Comparison of ENCODE assay signal across 13 cellular contexts in the genomic region with DNA sequence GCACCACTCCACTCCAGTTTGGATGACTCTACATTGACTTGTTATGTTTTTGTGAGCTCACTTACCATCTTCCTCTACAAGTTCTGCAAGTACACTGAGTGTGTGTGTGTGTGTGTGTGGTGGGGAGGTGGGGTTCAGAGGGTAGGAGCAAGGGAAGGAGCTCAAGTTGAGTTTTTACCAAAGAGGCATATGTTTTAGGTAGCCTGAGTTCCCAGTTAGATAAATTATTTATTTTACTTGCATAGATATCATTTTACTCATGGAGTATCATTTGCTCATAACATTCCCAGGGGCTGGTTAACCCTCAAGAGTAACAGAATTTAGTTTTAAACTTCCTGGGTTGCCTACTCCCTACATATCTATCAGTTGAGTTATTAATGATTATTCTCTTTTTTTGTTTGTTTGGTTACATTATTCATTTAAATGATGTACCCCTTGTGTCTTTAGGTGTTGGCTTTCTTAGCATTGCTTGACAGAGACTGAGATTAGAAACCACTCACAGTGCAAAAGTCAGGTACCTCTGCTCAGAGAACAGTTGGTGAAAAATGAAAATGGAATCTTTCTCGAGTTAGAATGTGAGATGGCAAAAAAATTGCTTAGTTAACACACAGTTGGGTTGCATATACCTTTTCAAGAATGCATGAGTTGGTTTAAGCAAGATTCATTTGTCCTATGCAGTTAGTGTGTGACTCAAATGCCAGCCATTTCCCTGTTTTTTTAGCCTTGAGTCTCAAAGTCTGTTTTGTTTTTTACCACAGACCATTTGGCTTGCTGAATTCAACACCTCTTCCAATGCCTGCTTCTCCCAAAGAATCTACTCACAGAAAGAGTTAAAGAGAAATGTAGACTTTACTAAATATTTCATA. TPM values are rescaled to one million over a fixed set of nuclear protein-coding genes. Genes with fewer than 3 reads are reported as not detected.
DNase-seq lines count a peak whose midpoint lies in the region; ATAC-seq and TF ChIP-seq lines count a peak whose summit lies in the region.
"Had no signal": no experiment of that assay in that cellular context is flagged by ENCODE, and none has a peak within 500 bp of the region (broad histone marks: within the 10 kb centered on the region; RNA-seq: fewer than 3 reads in every experiment).

No MANE protein-coding gene starts in this region.

- H3K79me2 ChIP-seq in SK-N-SH (ENCODE audit: insufficient read depth) = no peaks in the 10 kb centered on the region

- peak overlapping the region in 1 of 2 experiments; percentile 86; a peak in 2 of 4 replicates for H3K27ac ChIP-seq in SK-N-SH (ENCODE audit: low read depth in 2 of 2, low read length in 1 of 2)
- H3K27ac ChIP-seq: VCaP had no signal

- H3K36me3 Mint-ChIP-seq in activated T-cell treated with anti-CD3 and anti-CD28 coated beads, Interleukin-2, amount 50 U/mL, for 4 hours (ENCODE audit: insufficient read depth) = peaks cover 55% of the 10 kb centered on the region
- H3K36me3 Mint-ChIP-seq in chondrocyte (ENCODE audit: low read depth) = no peaks in the 10 kb centered on the region

- CTCF ChIA-PET in SK-N-SH (lab: Yijun Ruan, JAX) = interaction anchor here (1.3 to 2.4 kb wide), 2 partner anchors 8 to 10 kb away, joined by 6 read pairs; no protein-coding TSS in a partner anchor

- TF ChIP-seq EP300 in SK-N-SH (IDR thresholded peaks at IDR 0.05; ENCODE audit: borderline replicate concordance in 1 of 2, low read depth in 1 of 2, low read length in 1 of 2) = peak in 1 of 2 experiments; percentile 49; a peak in 2 of 4 replicates

- H3K4me2 ChIP-seq in SK-N-SH = peak overlapping the region; percentile 46

- TF ChIP-seq RAD21 in SK-N-SH (IDR thresholded peaks at IDR 0.05; ENCODE audit: low read length) = no peak

- no peaks in the 10 kb centered on the region for H4K20me1 ChIP-seq in SK-N-SH (ENCODE audit: insufficient read depth)

- peaks cover 11% of the 10 kb centered on the region for H3K4me1 Mint-ChIP-seq in activated T-cell treated with anti-CD3 and anti-CD28 coated beads, Interleukin-2, amount 50 U/mL, for 4 hours (ENCODE audit: low read depth)
- peaks cover 10% of the 10 kb centered on the region for H3K4me1 Mint-ChIP-seq in chondrocyte (ENCODE audit: low read depth)

- POLR2A ChIA-PET in SK-N-SH (lab: Yijun Ruan, JAX) = no interaction called here

- H3K36me3 ChIP-seq in SK-N-SH (replicated peaks in 1 of 2; ENCODE audit: control insufficient read depth in 1 of 2, insufficient read depth in 2 of 2, low read length in 1 of 2) = no peaks in the 10 kb centered on the region

- H3K9me3 Mint-ChIP-seq in activated T-cell treated with anti-CD3 and anti-CD28 coated beads, Interleukin-2, amount 50 U/mL, for 4 hours = peaks cover 4% of the 10 kb centered on the region
- H3K9me3 Mint-ChIP-seq in chondrocyte (ENCODE audit: low read depth) = no peaks in the 10 kb centered on the region

- peak overlapping the region; percentile 79 for H2AFZ ChIP-seq in SK-N-SH (ENCODE audit: low read depth)

- peaks cover 24% of the 10 kb centered on the region for H3F3A ChIP-seq in SK-N-SH (replicated peaks; ENCODE audit: insufficient read depth)

- H3K4me3 Mint-ChIP-seq in activated T-cell treated with anti-CD3 and anti-CD28 coated beads, Interleukin-2, amount 50 U/mL, for 4 hours = peak overlapping the region; percentile 20
- peak overlapping the region; percentile 25 for H3K4me3 Mint-ChIP-seq in chondrocyte (ENCODE audit: unreplicated experiment)

- H3K9ac ChIP-seq in SK-N-SH = peak overlapping the region; percentile 49

- H3K9me2 ChIP-seq in SK-N-SH = no peaks in the 10 kb centered on the region

- H3K27me3 ChIP-seq in SK-N-SH (ENCODE audit: insufficient read depth) = no peaks in the 10 kb centered on the region

- H3K27me3 Mint-ChIP-seq in activated T-cell treated with anti-CD3 and anti-CD28 coated beads, Interleukin-2, amount 50 U/mL, for 4 hours (ENCODE audit: low read depth) = no peaks in the 10 kb centered on the region
- H3K27me3 Mint-ChIP-seq in chondrocyte (ENCODE audit: low read depth) = no peaks in the 10 kb centered on the region

- no peak for TF ChIP-seq CTCF in SK-N-SH (IDR thresholded peaks at IDR 0.05)
- TF ChIP-seq CTCF in chondrocyte (IDR thresholded peaks at IDR 0.05) = no peak

- peak overlapping the region; percentile 94 for H3K27ac Mint-ChIP-seq in chondrocyte (ENCODE audit: unreplicated experiment)

- 3% methylated on average over 1 of the region's 1 CpG for WGBS in SK-N-SH (ENCODE audit: low lambda C conversion rate)

- H3K4me3 ChIP-seq in SK-N-SH (ENCODE audit: low read depth in 2 of 2, low read length in 1 of 2) = no peak overlapping the region

- H3K9me3 ChIP-seq in SK-N-SH = no peaks in the 10 kb centered on the region

- peaks cover 0 to 24% of the 10 kb centered on the region in 2 experiments; a peak in 1 of 4 replicates for H3K4me1 ChIP-seq in SK-N-SH (ENCODE audit: control insufficient read depth in 1 of 2, insufficient read depth in 2 of 2, low read depth in 1 of 2, low read length in 1 of 2)

- DNase-seq in activated T-cell treated with anti-CD3 and anti-CD28 coated beads, Interleukin-2, amount 50 U/mL, for 4 hours = no peak
- no peak for DNase-seq in activated T-cell treated with anti-CD3 and anti-CD28 coated beads, Interleukin-2, amount 50 U/mL, for 1 hour
- DNase-seq in SK-N-SH = no peak
- no peak for DNase-seq in chondrocyte (ENCODE audit: low spot score)
- peak; percentile 57 for DNase-seq in renal cortical epithelial cell (ENCODE audit: low read depth)
- no peak for DNase-seq in NCI-H69 (lab: John Stamatoyannopoulos, UW)
- no peak for DNase-seq in NCI-H2227 (lab: John Stamatoyannopoulos, UW; ENCODE audit: unreplicated experiment)
- no peak for DNase-seq in central memory CD4-positive, alpha-beta T cell
- DNase-seq: ACHN, activated gamma-delta T cell treated with Interleukin-2 at 50 U/mL for 16 hours, Right ventricle myocardium superior had no signal

- peak in 1 of 2 donors; percentile 10 for ATAC-seq in activated T-cell treated with anti-CD3 and anti-CD28 coated beads, Interleukin-2, amount 50 U/mL, for 4 hours

TF ChIP-seq in SK-N-SH, 30 proteins besides CTCF, POLR2A, EP300 and RAD21:
- TF ChIP-seq TEAD4 (IDR thresholded peaks at IDR 0.05; ENCODE audit: borderline replicate concordance, insufficient read depth) = 0 out of 2 replicates have a peak, but pooled peaks have one; percentile 34
- no peak for TF ChIP-seq MXI1 (IDR thresholded peaks at IDR 0.05; ENCODE audit: low read depth, low read length)
- no peak for TF ChIP-seq SMC3 (IDR thresholded peaks at IDR 0.05; ENCODE audit: low read depth, low read length)
- TF ChIP-seq, protein P1, sequence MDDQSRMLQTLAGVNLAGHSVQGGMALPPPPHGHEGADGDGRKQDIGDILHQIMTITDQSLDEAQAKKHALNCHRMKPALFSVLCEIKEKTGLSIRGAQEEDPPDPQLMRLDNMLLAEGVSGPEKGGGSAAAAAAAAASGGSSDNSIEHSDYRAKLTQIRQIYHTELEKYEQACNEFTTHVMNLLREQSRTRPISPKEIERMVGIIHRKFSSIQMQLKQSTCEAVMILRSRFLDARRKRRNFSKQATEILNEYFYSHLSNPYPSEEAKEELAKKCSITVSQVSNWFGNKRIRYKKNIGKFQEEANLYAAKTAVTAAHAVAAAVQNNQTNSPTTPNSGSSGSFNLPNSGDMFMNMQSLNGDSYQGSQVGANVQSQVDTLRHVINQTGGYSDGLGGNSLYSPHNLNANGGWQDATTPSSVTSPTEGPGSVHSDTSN (IDR thresholded peaks at IDR 0.05) = peak; percentile 35; the same call in 1 of the 2 replicates
- TF ChIP-seq NFIC (IDR thresholded peaks at IDR 0.05; ENCODE audit: borderline replicate concordance) = peak; percentile 32; the same call in 1 of the 2 replicates
- TF ChIP-seq GABPA (IDR thresholded peaks at IDR 0.05; ENCODE audit: low read depth) = no peak
- TF ChIP-seq, protein P2, sequence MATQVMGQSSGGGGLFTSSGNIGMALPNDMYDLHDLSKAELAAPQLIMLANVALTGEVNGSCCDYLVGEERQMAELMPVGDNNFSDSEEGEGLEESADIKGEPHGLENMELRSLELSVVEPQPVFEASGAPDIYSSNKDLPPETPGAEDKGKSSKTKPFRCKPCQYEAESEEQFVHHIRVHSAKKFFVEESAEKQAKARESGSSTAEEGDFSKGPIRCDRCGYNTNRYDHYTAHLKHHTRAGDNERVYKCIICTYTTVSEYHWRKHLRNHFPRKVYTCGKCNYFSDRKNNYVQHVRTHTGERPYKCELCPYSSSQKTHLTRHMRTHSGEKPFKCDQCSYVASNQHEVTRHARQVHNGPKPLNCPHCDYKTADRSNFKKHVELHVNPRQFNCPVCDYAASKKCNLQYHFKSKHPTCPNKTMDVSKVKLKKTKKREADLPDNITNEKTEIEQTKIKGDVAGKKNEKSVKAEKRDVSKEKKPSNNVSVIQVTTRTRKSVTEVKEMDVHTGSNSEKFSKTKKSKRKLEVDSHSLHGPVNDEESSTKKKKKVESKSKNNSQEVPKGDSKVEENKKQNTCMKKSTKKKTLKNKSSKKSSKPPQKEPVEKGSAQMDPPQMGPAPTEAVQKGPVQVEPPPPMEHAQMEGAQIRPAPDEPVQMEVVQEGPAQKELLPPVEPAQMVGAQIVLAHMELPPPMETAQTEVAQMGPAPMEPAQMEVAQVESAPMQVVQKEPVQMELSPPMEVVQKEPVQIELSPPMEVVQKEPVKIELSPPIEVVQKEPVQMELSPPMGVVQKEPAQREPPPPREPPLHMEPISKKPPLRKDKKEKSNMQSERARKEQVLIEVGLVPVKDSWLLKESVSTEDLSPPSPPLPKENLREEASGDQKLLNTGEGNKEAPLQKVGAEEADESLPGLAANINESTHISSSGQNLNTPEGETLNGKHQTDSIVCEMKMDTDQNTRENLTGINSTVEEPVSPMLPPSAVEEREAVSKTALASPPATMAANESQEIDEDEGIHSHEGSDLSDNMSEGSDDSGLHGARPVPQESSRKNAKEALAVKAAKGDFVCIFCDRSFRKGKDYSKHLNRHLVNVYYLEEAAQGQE (IDR thresholded peaks at IDR 0.05; ENCODE audit: low read depth, low read length) = no peak
- peak; percentile 5; the same call in 1 of the 2 replicates for TF ChIP-seq JUND (IDR thresholded peaks at IDR 0.05)
- peak; percentile 58; the same call in 1 of the 2 replicates for TF ChIP-seq FOSL2 (IDR thresholded peaks at IDR 0.05; ENCODE audit: borderline replicate concordance, low read depth)
- TF ChIP-seq, protein P3, sequence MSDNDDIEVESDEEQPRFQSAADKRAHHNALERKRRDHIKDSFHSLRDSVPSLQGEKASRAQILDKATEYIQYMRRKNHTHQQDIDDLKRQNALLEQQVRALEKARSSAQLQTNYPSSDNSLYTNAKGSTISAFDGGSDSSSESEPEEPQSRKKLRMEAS (IDR thresholded peaks at IDR 0.05; ENCODE audit: low read depth) = no peak
- TF ChIP-seq TCF12 (IDR thresholded peaks at IDR 0.05) = peak; percentile 63; the same call in 1 of the 2 replicates

RNA-seq across cellular contexts. Expression of a gene that starts 29.2 kb away (rescaled TPM):
- 100 to 1,000 TPM; 130 to 192 (median 141) TPM for total RNA-seq in activated T-cell treated with anti-CD3 and anti-CD28 coated beads, Interleukin-2, amount 50 U/mL, for 4 hours
- polyA plus RNA-seq in SK-N-SH (2012; rRNA removed) = not detected in 2 replicates
- polyA plus RNA-seq in SK-N-SH (2012; cell fraction: cytosol; rRNA removed) = not detected in 2 replicates
- polyA plus RNA-seq in SK-N-SH (2012; cell fraction: nucleus; rRNA removed) = not detected in 2 replicates
- total RNA-seq in chondrocyte (not detected in 3 replicates), renal cortical epithelial cell (not detected in 2 replicates)
- total RNA-seq: NCI-H460 had no signal

Comparison
In these comparisons a context has a peak if more than half of its experiments do, and no peak if none do; other contexts are left out.
1. RNA of a gene that starts 29.2 kb away (total RNA-seq): 130 to 192 TPM in activated T-cell treated with anti-CD3 and anti-CD28 coated beads, Interleukin-2, amount 50 U/mL, for 4 hours; not detected in chondrocyte and not detected in renal cortical epithelial cell; every median in the first group is over 100 times any median in the second.